In the genomic region with DNA sequence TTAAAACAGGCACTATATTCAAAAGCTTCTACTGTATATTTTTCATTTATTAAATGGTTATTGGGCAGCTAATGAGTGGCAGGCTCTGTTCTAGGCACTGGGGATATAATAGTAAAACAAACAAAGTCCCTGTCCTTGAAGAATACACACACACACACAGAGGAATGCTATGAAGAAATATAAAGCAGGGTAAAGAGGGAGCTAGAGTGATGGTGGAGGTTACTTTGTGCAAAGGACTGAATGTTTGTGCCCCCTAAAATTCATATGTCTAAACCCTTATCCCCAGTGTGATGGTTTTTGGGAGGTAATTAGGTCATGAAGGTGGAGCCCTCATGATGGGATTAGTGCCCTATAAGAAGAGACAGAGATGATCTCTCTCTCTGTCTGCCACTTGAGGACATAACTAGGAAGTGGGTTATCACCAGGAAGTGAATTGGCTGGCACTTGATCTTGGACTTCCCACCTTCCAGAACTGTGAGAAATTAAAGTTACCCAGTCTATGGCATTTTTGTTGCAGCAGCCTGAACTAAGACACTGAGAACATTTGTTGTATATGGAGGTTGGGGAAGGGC, we compare ENCODE assay signal across 14 cellular contexts. TPM values are rescaled to one million over a fixed set of nuclear protein-coding genes. Genes with fewer than 3 reads are reported as not detected.
DNase-seq lines count a peak whose midpoint lies in the region; ATAC-seq and TF ChIP-seq lines count a peak whose summit lies in the region.
"Had no signal": no experiment of that assay in that cellular context is flagged by ENCODE, and none has a peak within 500 bp of the region (broad histone marks: within the 10 kb centered on the region; RNA-seq: fewer than 3 reads in every experiment).

No MANE protein-coding gene starts in this region.

- TF ChIP-seq POLR2A in transverse colon (IDR thresholded peaks at IDR 0.05) = no peak

- no peak overlapping the region for H3K9ac ChIP-seq in colonic mucosa (ENCODE audit: low read depth in 2 of 2, low read length in 2 of 2)
- H3K9ac ChIP-seq: BLaER1 treated with 17β-estradiol and CSF1 and Interleukin-3, amounts not matched to agents 10 nM and 100 nM had no signal

- ATAC-seq in naive B cell (ENCODE audit: low read depth in 2 of 2) (no peak), GM19395 (IDR thresholded peaks at IDR 0.05; ENCODE audit: unreplicated experiment) (no peak)
- ATAC-seq: Panc1, Right ventricle myocardium inferior had no signal

- in situ Hi-C loops in transverse colon (cut with MboI; ENCODE audit: low pct_ligation_motif_present in 1 of 4, low pct_unique_long_range_greater_than_20kb in 1 of 4, low sequenced_read_pairs in 3 of 4) = no loop called here

- H3K36me3 ChIP-seq in colonic mucosa (no peaks in the 10 kb centered on the region), transverse colon (peaks cover 0 to 5% (median 0%) of the 10 kb centered on the region in 4 donors)

- TF ChIP-seq CTCF in colonic mucosa (IDR thresholded peaks at IDR 0.05) (no peak), transverse colon (IDR thresholded peaks at IDR 0.05) (no peak)

- H3K27ac ChIP-seq in colonic mucosa (peak overlapping the region; percentile 30), transverse colon (peak overlapping the region; percentile 51 to 76 (median 53))
- H3K27ac ChIP-seq: BLaER1 treated with 17β-estradiol and CSF1 and Interleukin-3, amounts not matched to agents 10 nM and 100 nM had no signal

- H3K27ac Mint-ChIP-seq in IgD-negative memory B cell = peak overlapping the region in 2 of 3 donors; percentile 21 to 46
- H3K27ac Mint-ChIP-seq in naive B cell = peak overlapping the region in 5 of 6 donors; percentile 24 to 99 (median 88)

- H3K4me1 Mint-ChIP-seq in IgD-negative memory B cell (peaks cover 40 to 47% (median 45%) of the 10 kb centered on the region in 3 donors), naive B cell (peaks cover 61 to 88% (median 72%) of the 10 kb centered on the region in 3 donors)

- H3K4me3 ChIP-seq in colonic mucosa = no peak overlapping the region
- H3K4me3 ChIP-seq in transverse colon = no peak overlapping the region
- H3K4me3 ChIP-seq: BLaER1 treated with 17β-estradiol and CSF1 and Interleukin-3, amounts not matched to agents 10 nM and 100 nM had no signal

- H3K4me1 ChIP-seq in colonic mucosa = no peaks in the 10 kb centered on the region
- peaks cover 0 to 44% (median 26%) of the 10 kb centered on the region in 4 donors for H3K4me1 ChIP-seq in transverse colon

- no peak overlapping the region for H3K4me3 Mint-ChIP-seq in IgD-negative memory B cell
- H3K4me3 Mint-ChIP-seq in naive B cell = peak overlapping the region in 3 of 8 donors; percentile 39 to 72 (median 39)

- DNase-seq in colonic mucosa (no peak), naive B cell (no peak), transverse colon (no peak), superior temporal gyrus (ENCODE audit: extremely low spot score) (no peak), NCI-H2171 treated with DMSO at 0.1 percent for 48 hours (lab: John Stamatoyannopoulos, UW) (no peak)
- DNase-seq: HCEC 1CT, IMR-90, NCI-H187 treated with DMSO at 0.1 percent for 48 hours, NCI-H510A treated with DMSO at 0.1 percent for 48 hours had no signal

- H3K9me3 ChIP-seq in colonic mucosa (no peaks in the 10 kb centered on the region), transverse colon (no peaks in the 10 kb centered on the region)

- intact Hi-C loops in colonic mucosa (cut with DNase I) (no loop called here), transverse colon (cut with DNase I; ENCODE audit: low total_unique reads) (no loop called here)

- H3K27me3 Mint-ChIP-seq in IgD-negative memory B cell (no peaks in the 10 kb centered on the region), naive B cell (no peaks in the 10 kb centered on the region)

- TF ChIP-seq EP300 in transverse colon (IDR thresholded peaks at IDR 0.05; ENCODE audit: low read depth) = no peak

- peaks cover 9% of the 10 kb centered on the region for H3K36me3 Mint-ChIP-seq in IgD-negative memory B cell
- peaks cover 43 to 44% of the 10 kb centered on the region in 2 donors for H3K36me3 Mint-ChIP-seq in naive B cell

- H3K27me3 ChIP-seq in colonic mucosa = no peaks in the 10 kb centered on the region
- no peaks in the 10 kb centered on the region for H3K27me3 ChIP-seq in transverse colon
- H3K27me3 ChIP-seq: BLaER1 treated with 17β-estradiol and CSF1 and Interleukin-3, amounts not matched to agents 10 nM and 100 nM had no signal

- H3K9me3 Mint-ChIP-seq in IgD-negative memory B cell = peaks cover 0 to 1% (median 0%) of the 10 kb centered on the region in 3 donors
- peaks cover 0 to 12% (median 2%) of the 10 kb centered on the region in 7 donors for H3K9me3 Mint-ChIP-seq in naive B cell

RNA-seq across cellular contexts. Expression of a gene that starts 31.8 kb away (rescaled TPM):
- polyA plus RNA-seq in IgD-negative memory B cell (7.4 TPM), naive B cell (ENCODE audit: low read depth in 6 of 6) (10 to 100 TPM in 5 of 6 donors, 1 to 10 TPM in 1; 9.3 to 19.3 (median 12.7) TPM)
- total RNA-seq in colonic mucosa (10 to 100 TPM; 18.4 to 22.7 TPM), transverse colon (10 to 100 TPM; 23.1 to 33.2 (median 27.8) TPM)
